8 cellular contexts compared by ENCODE assay signal in the genomic region with DNA sequence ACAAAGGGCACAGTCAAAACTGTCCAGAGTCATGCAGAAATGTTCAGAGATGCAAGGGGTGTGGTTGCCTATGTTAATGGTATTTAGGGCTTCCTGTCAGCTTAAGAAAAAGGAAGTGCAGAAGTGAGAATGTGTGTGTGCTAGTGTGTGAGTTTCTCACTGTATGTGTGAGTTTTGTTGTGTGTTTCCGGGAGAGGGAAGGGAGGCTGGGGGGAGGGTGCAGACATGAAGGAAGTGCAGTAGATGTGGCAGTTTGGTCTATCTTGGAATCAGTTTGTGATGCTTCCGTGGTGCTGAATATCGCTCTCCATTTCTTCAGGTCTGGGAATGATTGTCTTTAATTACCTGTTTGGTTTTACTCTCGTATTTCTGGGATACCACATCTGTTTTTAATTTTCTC.
DNase-seq lines count a peak whose midpoint lies in the region; ATAC-seq lines count a peak whose summit lies in the region.

No MANE protein-coding gene starts in this region.

- DNase-seq in SIG-M5 treated with dmso at 0.1 percent for 504 hours (lab: John Stamatoyannopoulos, UW; ENCODE audit: unreplicated experiment) (peak; percentile 88), DMS79 treated with DMSO at 0.1 percent for 48 hours (lab: John Stamatoyannopoulos, UW) (no peak), COLO829 (ENCODE audit: low spot score) (no peak), SW 1271 (lab: John Stamatoyannopoulos, UW) (no peak)
- DNase-seq in activated naive CD4-positive, alpha-beta T cell treated with anti-CD3 and anti-CD28 coated beads, Interleukin-2, amount 50 U/mL, for 16 hours, result peak; percentile 20
- peak; percentile 19 to 36 for DNase-seq in stimulated activated CD4-positive, alpha-beta T cell treated with anti-CD3 and anti-CD28 coated beads, Interleukin-15, amount 100 ng/mL, for 48 hours (ENCODE audit: low read depth in 2 of 2)

- ATAC-seq in GM18861 (IDR thresholded peaks at IDR 0.05; ENCODE audit: unreplicated experiment) (peak; percentile 95), HG02885 (IDR thresholded peaks at IDR 0.05; ENCODE audit: poor library complexity, unreplicated experiment) (peak; percentile 92)

Comparison
In these comparisons a context has a peak if more than half of its experiments do, and no peak if none do; other contexts are left out.
1. DNase-seq: peak in SIG-M5 treated with dmso at 0.1 percent for 504 hours (single experiment), activated naive CD4-positive, alpha-beta T cell treated with anti-CD3 and anti-CD28 coated beads, Interleukin-2, amount 50 U/mL, for 16 hours (single experiment) and stimulated activated CD4-positive, alpha-beta T cell treated with anti-CD3 and anti-CD28 coated beads, Interleukin-15, amount 100 ng/mL, for 48 hours (2 of 2); none in DMS79 treated with DMSO at 0.1 percent for 48 hours (single experiment), COLO829 (single experiment) and SW 1271 (0 of 2).